In genomic region chr2:130371723-130372054, GRCh38 we compare ENCODE assay signal across 8 cellular contexts. TPM values are rescaled to one million over a fixed set of nuclear protein-coding genes. Genes with fewer than 3 reads are reported as not detected.
DNase-seq lines count a peak whose midpoint lies in the region; ATAC-seq and TF ChIP-seq lines count a peak whose summit lies in the region.

No MANE protein-coding gene starts in this region.

- H3K27me3 Mint-ChIP-seq in activated CD4-positive, alpha-beta memory T cell treated with anti-CD3 and anti-CD28 coated beads, Interleukin-2, amount 10 ng/mL, durations not matched to agents 7 days and 5 days: no peaks in the 10 kb centered on the region

- H3K27ac ChIP-seq in BLaER1: peak overlapping the region; percentile 82
- peak overlapping the region; percentile 82 to 93 for H3K27ac ChIP-seq in right atrium auricular region
- H3K27ac ChIP-seq in skeletal muscle tissue (ENCODE audit: low read depth, low read length): peak overlapping the region; percentile 56

- no peaks in the 10 kb centered on the region for H3K27me3 ChIP-seq in BLaER1
- no peaks in the 10 kb centered on the region for H3K27me3 ChIP-seq in right atrium auricular region
- H3K27me3 ChIP-seq in skeletal muscle tissue (ENCODE audit: control insufficient read depth in 3 of 3, insufficient read depth in 3 of 3, low read length in 3 of 3): peaks cover 0 to 14% (median 13%) of the 10 kb centered on the region in 3 donors

- CTCF ChIA-PET in activated CD4-positive, alpha-beta memory T cell treated with anti-CD3 and anti-CD28 coated beads, Interleukin-2, amount 10 ng/mL, durations not matched to agents 7 days and 5 days (lab: Charles Lee): interaction anchor here (1.1 to 3.2 kb wide), 3 partner anchors 8 to 29 kb away, joined by 4 to 11 read pairs (median 9); partner anchors contain the start of gene IMP4

- H4K20me1 ChIP-seq in BLaER1: peaks cover 6% of the 10 kb centered on the region; the same call in 1 of the 2 replicates

- ATAC-seq in GM19324 (IDR thresholded peaks at IDR 0.05; ENCODE audit: low FRiP score, unreplicated experiment) (peak; percentile 18), HG03571 (IDR thresholded peaks at IDR 0.05; ENCODE audit: unreplicated experiment) (peak; percentile 30)

- H3K9me3 ChIP-seq in BLaER1: no peaks in the 10 kb centered on the region
- no peaks in the 10 kb centered on the region for H3K9me3 ChIP-seq in right atrium auricular region
- H3K9me3 ChIP-seq in skeletal muscle tissue (ENCODE audit: control insufficient read depth in 3 of 3, low read length in 3 of 3): no peaks in the 10 kb centered on the region

- peaks cover 65% of the 10 kb centered on the region for H3K4me1 Mint-ChIP-seq in activated CD4-positive, alpha-beta memory T cell treated with anti-CD3 and anti-CD28 coated beads, Interleukin-2, amount 10 ng/mL, durations not matched to agents 7 days and 5 days

- H3K4me2 ChIP-seq in BLaER1: peak overlapping the region; percentile 96

- peak overlapping the region; percentile 94 for H3K27ac Mint-ChIP-seq in activated CD4-positive, alpha-beta memory T cell treated with anti-CD3 and anti-CD28 coated beads, Interleukin-2, amount 10 ng/mL, durations not matched to agents 7 days and 5 days

- H3K36me3 ChIP-seq in BLaER1 (peaks cover 20% of the 10 kb centered on the region), right atrium auricular region (no peaks in the 10 kb centered on the region), skeletal muscle tissue (ENCODE audit: control insufficient read depth in 3 of 3, insufficient read depth in 3 of 3, low read length in 3 of 3) (peaks cover 0 to 18% (median 8%) of the 10 kb centered on the region in 3 donors)

- H3K4me3 ChIP-seq in BLaER1 (peak overlapping the region; percentile 90), right atrium auricular region (peak overlapping the region; percentile 84 to 92), skeletal muscle tissue (ENCODE audit: low read length in 3 of 3) (peak overlapping the region; percentile 81 to 87 (median 85))

- H3K4me1 ChIP-seq in BLaER1: peaks cover 52% of the 10 kb centered on the region
- H3K4me1 ChIP-seq in right atrium auricular region: peaks cover 0 to 34% of the 10 kb centered on the region in 2 donors
- peaks cover 16 to 28% (median 27%) of the 10 kb centered on the region in 3 donors for H3K4me1 ChIP-seq in skeletal muscle tissue (ENCODE audit: control insufficient read depth in 3 of 3, insufficient read depth in 3 of 3, low read length in 3 of 3)

- H3K9me3 Mint-ChIP-seq in activated CD4-positive, alpha-beta memory T cell treated with anti-CD3 and anti-CD28 coated beads, Interleukin-2, amount 10 ng/mL, durations not matched to agents 7 days and 5 days: peaks cover 7% of the 10 kb centered on the region

- H3K9ac ChIP-seq in BLaER1 (peak overlapping the region; percentile 83), skeletal muscle tissue (ENCODE audit: low read depth in 1 of 3, low read length in 3 of 3) (peak overlapping the region; percentile 59 to 80 (median 67))

- H3K36me3 Mint-ChIP-seq in activated CD4-positive, alpha-beta memory T cell treated with anti-CD3 and anti-CD28 coated beads, Interleukin-2, amount 10 ng/mL, durations not matched to agents 7 days and 5 days (ENCODE audit: low read depth): peaks cover 65% of the 10 kb centered on the region

- POLR2A ChIA-PET in activated CD4-positive, alpha-beta memory T cell treated with anti-CD3 and anti-CD28 coated beads, Interleukin-2, amount 10 ng/mL, durations not matched to agents 7 days and 5 days (lab: Charles Lee): interaction anchor here (1.0 to 3.7 kb wide), 8 partner anchors 7 to 733 kb away, joined by 3 to 53 read pairs (median 10); partner anchors contain the start of genes IMP4, MZT2B and SMPD4

- peak overlapping the region; percentile 87 for H3K4me3 Mint-ChIP-seq in activated CD4-positive, alpha-beta memory T cell treated with anti-CD3 and anti-CD28 coated beads, Interleukin-2, amount 10 ng/mL, durations not matched to agents 7 days and 5 days

- DNase-seq in activated CD4-positive, alpha-beta memory T cell treated with anti-CD3 and anti-CD28 coated beads, Interleukin-2, amount 10 ng/mL, durations not matched to agents 7 days and 5 days: no peak
- DNase-seq in right atrium auricular region (ENCODE audit: low spot score) (no peak), inferior parietal cortex (ENCODE audit: extremely low spot score) (no peak), NCI-H82 treated with DMSO at 0.1 percent for 48 hours (lab: John Stamatoyannopoulos, UW; ENCODE audit: unreplicated experiment) (no peak)

- no peak for TF ChIP-seq CTCF in right atrium auricular region (IDR thresholded peaks at IDR 0.05)

RNA-seq across cellular contexts. Expression of gene PTPN18, which starts 15.8 kb away (rescaled TPM):
- 10 to 100 TPM; 98.0 to 98.6 TPM for total RNA-seq in activated CD4-positive, alpha-beta memory T cell treated with anti-CD3 and anti-CD28 coated beads, Interleukin-2, amount 10 ng/mL, durations not matched to agents 7 days and 5 days
- 10 to 100 TPM; 13.3 to 20.8 TPM for total RNA-seq in right atrium auricular region
- 5.2 TPM for total RNA-seq in skeletal muscle tissue

RNA-seq across cellular contexts. Expression of gene IMP4, which starts 29.0 kb away (rescaled TPM):
- total RNA-seq in activated CD4-positive, alpha-beta memory T cell treated with anti-CD3 and anti-CD28 coated beads, Interleukin-2, amount 10 ng/mL, durations not matched to agents 7 days and 5 days: 10 to 100 TPM; 57.7 to 58.9 TPM
- total RNA-seq in right atrium auricular region: 10 to 100 TPM; 66.6 to 86.9 TPM
- 32.9 TPM for total RNA-seq in skeletal muscle tissue

Comparison
In these comparisons a context has a peak if more than half of its experiments do, and no peak if none do; other contexts are left out.
1. RNA of gene PTPN18, which starts 15.8 kb away (total RNA-seq): 98.0 to 98.6 TPM in activated CD4-positive, alpha-beta memory T cell treated with anti-CD3 and anti-CD28 coated beads, Interleukin-2, amount 10 ng/mL, durations not matched to agents 7 days and 5 days; 13.3 to 20.8 TPM in right atrium auricular region and 5.2 TPM in skeletal muscle tissue (single experiment); every median in the first group is over 4 times any median in the second.
2. Peak in every context shown above with its lines, with median percentiles within 50 percentile points of each other: H3K27ac ChIP-seq and H3K4me3 ChIP-seq.